28 cellular contexts compared by ENCODE assay signal in the genomic region with DNA sequence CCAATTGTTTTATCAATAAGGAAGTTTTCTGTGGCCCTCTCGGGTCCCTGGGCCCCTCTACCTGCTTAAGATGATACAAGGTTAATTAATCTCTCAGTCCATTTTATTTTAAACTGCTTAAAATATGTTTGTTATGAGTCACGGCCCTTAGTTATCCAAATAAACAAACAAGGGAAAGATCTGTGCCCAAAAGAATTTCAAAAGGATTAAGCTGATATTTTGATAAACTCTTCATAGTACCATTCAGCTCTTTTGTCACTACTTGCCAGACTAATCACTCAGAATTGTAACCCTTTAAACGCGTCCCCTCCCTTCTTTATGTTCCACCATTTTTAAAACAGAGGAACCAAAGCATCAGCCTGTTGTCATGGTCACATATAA.
DNase-seq lines count a peak whose midpoint lies in the region; TF ChIP-seq lines count a peak whose summit lies in the region.
"Had no signal": no experiment of that assay in that cellular context is flagged by ENCODE, and none has a peak within 500 bp of the region (broad histone marks: within the 10 kb centered on the region; RNA-seq: fewer than 3 reads in every experiment).

No MANE protein-coding gene starts in this region.

- H3K18ac ChIP-seq in mesenchymal stem cell (ENCODE audit: low read depth in 1 of 2, low read length in 2 of 2) = no peak overlapping the region

- DNase-seq in A172 (ENCODE audit: low spot score) (peak; percentile 71), HFFc6 (peak; percentile 49), amniotic epithelial cell (ENCODE audit: low read depth) (peak; percentile 37), mesenchymal stem cell (peak; percentile 39), mesenteric fat pad (ENCODE audit: low spot score) (no peak), mucosa of gallbladder (ENCODE audit: low spot score) (no peak)
- DNase-seq in activated effector memory CD4-positive, alpha-beta T cell treated with Interleukin-2 at 50 U/mL for 16 hours = no peak
- DNase-seq in effector CD8-positive, alpha-beta T cell (lab: John Stamatoyannopoulos, UW) = no peak
- DNase-seq: activated CD4-positive, alpha-beta T cell treated with anti-CD3 and anti-CD28 coated beads for 36 hours; activated effector memory CD4-positive, alpha-beta T cell treated with anti-CD3 and anti-CD28 coated beads, Interleukin-2, amount 50 U/mL, for 16 hours; activated naive CD8-positive, alpha-beta T cell treated with anti-CD3 and anti-CD28 coated beads, Interleukin-2, amount 10 ng/mL, durations not matched to agents 7 days and 5 days; activated T-cell treated with anti-CD3 and anti-CD28 coated beads for 4 hours; CD8-positive, alpha-beta memory T cell; GDM1; H9; heart right ventricle; KG1; kidney glomerular epithelial cell; NCI-H146; NCI-H446 treated with DMSO at 0.1 percent for 48 hours; psoas muscle; SK-N-SH; stimulated activated CD4-positive, alpha-beta T cell treated with anti-CD3 and anti-CD28 coated beads, Interleukin-1b, Interleukin-23, amount 100 ng/mL, for 48 hours had no signal

- WGBS in mesenchymal stem cell = no CpG with 5 or more reads among the region's 4 CpGs

- H2BK120ac ChIP-seq in mesenchymal stem cell (ENCODE audit: low read depth, low read length) = no peak overlapping the region

- H3K4ac ChIP-seq in mesenchymal stem cell (ENCODE audit: low read depth in 1 of 2, low read length in 2 of 2) = no peak overlapping the region

- no peaks in the 10 kb centered on the region for H3K27me3 Mint-ChIP-seq in HFFc6 (ENCODE audit: insufficient read depth)
- H3K27me3 Mint-ChIP-seq: activated CD4-positive, alpha-beta T cell treated with anti-CD3 and anti-CD28 coated beads for 36 hours; B cell; CD8-positive, alpha-beta memory T cell had no signal

- no peak overlapping the region for H3K4me3 ChIP-seq in mesenchymal stem cell (ENCODE audit: insufficient read depth in 1 of 2, low read depth in 1 of 2, low read length in 2 of 2)
- H3K4me3 ChIP-seq: heart right ventricle, lung, psoas muscle, skin epidermis, tibial nerve had no signal

- no peak overlapping the region for H3K4me2 ChIP-seq in mesenchymal stem cell (ENCODE audit: low read length, poor library complexity, severe bottlenecking)
- H3K4me2 ChIP-seq: SK-N-SH had no signal

- peaks cover 11% of the 10 kb centered on the region for H3K36me3 Mint-ChIP-seq in HFFc6 (ENCODE audit: low read depth)
- H3K36me3 Mint-ChIP-seq: activated naive CD8-positive, alpha-beta T cell treated with anti-CD3 and anti-CD28 coated beads, Interleukin-2, amount 10 ng/mL, durations not matched to agents 7 days and 5 days; CD8-positive, alpha-beta memory T cell had no signal

- peak overlapping the region; percentile 82 for H3K27ac Mint-ChIP-seq in HFFc6
- H3K27ac Mint-ChIP-seq: activated CD4-positive, alpha-beta T cell treated with anti-CD3 and anti-CD28 coated beads for 36 hours; activated naive CD8-positive, alpha-beta T cell treated with anti-CD3 and anti-CD28 coated beads, Interleukin-2, amount 10 ng/mL, durations not matched to agents 7 days and 5 days; B cell; CD8-positive, alpha-beta memory T cell; H9; T-helper 2 cell treated with Interferon-gamma antibody and Interleukin-4, amounts not matched to agents 5 μg/mL and 100 μg/mL, for 36 hours had no signal

- H2BK15ac ChIP-seq in mesenchymal stem cell (ENCODE audit: low read depth, poor library complexity, severe bottlenecking) = no peak overlapping the region

- H2AFZ ChIP-seq in mesenchymal stem cell (ENCODE audit: low read depth, low read length) = no peak overlapping the region

- H3K9ac ChIP-seq in mesenchymal stem cell (ENCODE audit: low read length) = no peak overlapping the region
- H3K9ac ChIP-seq: SK-N-SH had no signal

- TF ChIP-seq CTCF in HFFc6 (IDR thresholded peaks at IDR 0.05) = no peak

- no peak overlapping the region for H3K14ac ChIP-seq in mesenchymal stem cell (ENCODE audit: low read length in 2 of 2)

- peaks cover 41% of the 10 kb centered on the region for H3K4me1 Mint-ChIP-seq in HFFc6 (ENCODE audit: low read depth)
- H3K4me1 Mint-ChIP-seq: activated CD4-positive, alpha-beta T cell treated with anti-CD3 and anti-CD28 coated beads for 36 hours; B cell; CD8-positive, alpha-beta memory T cell had no signal

- no peak overlapping the region for H2AK5ac ChIP-seq in mesenchymal stem cell (ENCODE audit: low read length, severe bottlenecking)

- no peaks in the 10 kb centered on the region for H3K9me3 ChIP-seq in mesenchymal stem cell (ENCODE audit: control insufficient read depth, low read length)
- H3K9me3 ChIP-seq: heart right ventricle, psoas muscle, SK-N-SH, tibial nerve had no signal

- H3K4me1 ChIP-seq in mesenchymal stem cell (ENCODE audit: control insufficient read depth, insufficient read depth, low read depth, low read length) = peaks cover 10% of the 10 kb centered on the region
- H3K4me1 ChIP-seq: psoas muscle, tibial nerve had no signal

- no peak overlapping the region for H3K27ac ChIP-seq in mesenchymal stem cell (ENCODE audit: low read length, poor library complexity, severe bottlenecking)
- H3K27ac ChIP-seq: heart right ventricle, psoas muscle, skin epidermis, tibial nerve had no signal

- no peak overlapping the region for H3K23ac ChIP-seq in mesenchymal stem cell (ENCODE audit: low read length in 2 of 2)

- H3K9me3 Mint-ChIP-seq in HFFc6 = no peaks in the 10 kb centered on the region
- H3K9me3 Mint-ChIP-seq: CD8-positive, alpha-beta memory T cell; H9; T-helper 2 cell treated with Interferon-gamma antibody and Interleukin-4, amounts not matched to agents 5 μg/mL and 100 μg/mL, for 36 hours had no signal

- H3K4me3 Mint-ChIP-seq in HFFc6 = peak overlapping the region; percentile 66
- H3K4me3 Mint-ChIP-seq: activated CD4-positive, alpha-beta T cell treated with anti-CD3 and anti-CD28 coated beads for 36 hours; activated naive CD8-positive, alpha-beta T cell treated with anti-CD3 and anti-CD28 coated beads, Interleukin-2, amount 10 ng/mL, durations not matched to agents 7 days and 5 days; B cell; CD8-positive, alpha-beta memory T cell; H9; T-helper 2 cell treated with Interferon-gamma antibody and Interleukin-4, amounts not matched to agents 5 μg/mL and 100 μg/mL, for 36 hours had no signal

- H3K79me1 ChIP-seq in mesenchymal stem cell (replicated peaks; ENCODE audit: low read length, poor library complexity, severe bottlenecking) = no peaks in the 10 kb centered on the region

- H2BK5ac ChIP-seq in mesenchymal stem cell (ENCODE audit: low read depth, low read length, poor library complexity, severe bottlenecking) = no peak overlapping the region

- H2BK12ac ChIP-seq in mesenchymal stem cell (ENCODE audit: low read length in 2 of 2) = no peak overlapping the region

- no peak overlapping the region for H4K8ac ChIP-seq in mesenchymal stem cell (ENCODE audit: low read length)

- no peaks in the 10 kb centered on the region for H3K27me3 ChIP-seq in mesenchymal stem cell (ENCODE audit: control insufficient read depth in 1 of 2, insufficient read depth in 1 of 2, low read length in 2 of 2)
- H3K27me3 ChIP-seq: heart right ventricle, tibial nerve had no signal

- peaks cover 0 to 13% of the 10 kb centered on the region in 2 experiments for H3K36me3 ChIP-seq in mesenchymal stem cell (ENCODE audit: control insufficient read depth in 1 of 2, insufficient read depth in 2 of 2, low read depth in 1 of 2, low read length in 2 of 2)

- H4K91ac ChIP-seq in mesenchymal stem cell (ENCODE audit: low read length) = no peak overlapping the region

Comparison
In these comparisons a context has a peak if more than half of its experiments do, and no peak if none do; other contexts are left out.
1. DNase-seq: peak in A172 (single experiment), HFFc6 (single experiment), amniotic epithelial cell (single experiment) and mesenchymal stem cell (single experiment); none in mesenteric fat pad (single experiment), activated effector memory CD4-positive, alpha-beta T cell treated with Interleukin-2 at 50 U/mL for 16 hours (single experiment), effector CD8-positive, alpha-beta T cell (single experiment) and mucosa of gallbladder (single experiment).